ENCODE assay signal across 17 cellular contexts in the genomic region with DNA sequence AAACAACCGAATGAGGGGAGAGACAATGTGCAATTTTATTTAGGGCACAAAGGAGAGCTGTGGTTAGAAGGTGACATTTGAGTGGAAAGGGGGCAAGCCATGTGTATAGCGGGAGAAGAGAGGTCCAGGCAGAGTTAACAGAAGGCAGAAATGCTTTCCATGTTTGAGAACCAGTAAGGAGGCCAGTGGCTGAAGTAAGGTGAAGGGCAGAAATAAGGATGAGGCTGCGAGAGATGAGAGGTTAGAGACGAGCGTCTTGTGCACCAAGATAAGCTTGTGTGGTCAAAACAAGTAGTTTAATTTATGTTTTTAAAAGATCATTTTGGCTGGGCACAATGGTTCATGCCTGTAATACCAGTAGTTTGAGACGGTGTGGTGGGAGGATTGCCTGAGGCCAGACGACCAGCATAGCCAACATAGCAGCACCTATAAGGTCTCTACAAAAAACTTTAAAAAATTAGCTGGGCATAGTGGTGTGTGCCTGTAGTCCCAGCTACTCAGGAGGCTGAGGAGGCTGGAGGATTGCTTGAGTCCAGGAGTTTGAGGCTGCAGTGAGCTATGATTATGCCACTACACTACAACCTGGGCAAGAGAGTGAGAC. TPM values are rescaled to one million over a fixed set of nuclear protein-coding genes. Genes with fewer than 3 reads are reported as not detected.
DNase-seq lines count a peak whose midpoint lies in the region; ATAC-seq, FAIRE-seq and TF ChIP-seq lines count a peak whose summit lies in the region.
"Had no signal": no experiment of that assay in that cellular context is flagged by ENCODE, and none has a peak within 500 bp of the region (broad histone marks: within the 10 kb centered on the region; RNA-seq: fewer than 3 reads in every experiment).

No MANE protein-coding gene starts in this region.

- intact Hi-C loops in activated CD4-positive, alpha-beta T cell treated with anti-CD3 and anti-CD28 coated beads, Interleukin-2, amount 10 ng/mL, durations not matched to agents 24 days and 14 days (cut with micrococcal nuclease), result no loop called here
- intact Hi-C loops in K562 (cut with micrococcal nuclease) (no loop called here), thyroid gland (cut with DNase I) (no loop called here), ovary (cut with DNase I) (no loop called here)

- no peak for DNase-seq in activated CD4-positive, alpha-beta T cell treated with anti-CD3 and anti-CD28 coated beads, Interleukin-2, amount 10 ng/mL, durations not matched to agents 24 days and 14 days
- no peak for DNase-seq in activated CD4-positive, alpha-beta T cell treated with anti-CD3 and anti-CD28 coated beads, Interleukin-2, amount 50 U/mL, for 48 hours
- DNase-seq in OCI-M1 (lab: John Stamatoyannopoulos, UW) (peak; percentile 93), K562 (ENCODE audit: extremely low read depth in 1 of 4, low spot score in 3 of 4) (peak in 2 of 4 experiments; percentile 53 to 72), thyroid gland (no peak), GM10248 (ENCODE audit: extremely low spot score) (no peak), ovary (no peak)
- DNase-seq in stimulated activated effector memory CD8-positive, alpha-beta T cell treated with anti-CD3 and anti-CD28 coated beads, Interleukin-12 subunit alpha, Interleukin-12 subunit beta, amount 100 ng/mL, for 72 hours (ENCODE audit: low spot score in 2 of 2), result no peak
- DNase-seq: C1 segment of cervical spinal cord, EL, IMR-90, MV-4-11, NCI-H1436 treated with DMSO at 0.1 percent for 48 hours, NCI-H2081, NCI-H510A treated with DMSO at 0.1 percent for 48 hours had no signal

- H2AFZ ChIP-seq in K562 (ENCODE audit: low read depth, low read length), result no peak overlapping the region

- H3K36me3 ChIP-seq in K562 (ENCODE audit: control insufficient read depth, insufficient read depth, low read length), result peaks cover 11% of the 10 kb centered on the region; the same call in 2 of the 3 replicates
- H3K36me3 ChIP-seq in thyroid gland, result no peaks in the 10 kb centered on the region
- no peaks in the 10 kb centered on the region for H3K36me3 ChIP-seq in ovary

- TF ChIP-seq POLR2A in K562 (conservative IDR thresholded peaks at IDR 0.05) (no peak), thyroid gland (IDR thresholded peaks at IDR 0.05) (no peak), ovary (IDR thresholded peaks at IDR 0.05) (no peak)

- FAIRE-seq in K562 (lab: Jason Lieb, UNC), result peak; percentile 81
- FAIRE-seq: A204.1 had no signal

- peak overlapping the region; percentile 3 for H3K27ac Mint-ChIP-seq in activated CD4-positive, alpha-beta T cell treated with anti-CD3 and anti-CD28 coated beads, Interleukin-2, amount 10 ng/mL, durations not matched to agents 24 days and 14 days
- peak overlapping the region; percentile 4 for H3K27ac Mint-ChIP-seq in stimulated activated effector memory CD8-positive, alpha-beta T cell treated with anti-CD3 and anti-CD28 coated beads, Interleukin-12 subunit alpha, Interleukin-12 subunit beta, amount 100 ng/mL, for 72 hours

- no peaks in the 10 kb centered on the region for H3K27me3 Mint-ChIP-seq in activated CD4-positive, alpha-beta T cell treated with anti-CD3 and anti-CD28 coated beads, Interleukin-2, amount 10 ng/mL, durations not matched to agents 24 days and 14 days

- no peaks in the 10 kb centered on the region; the same call in 1 of the 2 replicates for H3K9me3 ChIP-seq in K562 (replicated peaks; ENCODE audit: control insufficient read depth, insufficient read depth, low read depth, low read length)
- H3K9me3 ChIP-seq in thyroid gland, result no peaks in the 10 kb centered on the region
- H3K9me3 ChIP-seq in ovary, result no peaks in the 10 kb centered on the region
- H3K9me3 ChIP-seq: HAP-1 had no signal

- H3K9me3 Mint-ChIP-seq in activated CD4-positive, alpha-beta T cell treated with anti-CD3 and anti-CD28 coated beads, Interleukin-2, amount 10 ng/mL, durations not matched to agents 24 days and 14 days, result peaks cover 4% of the 10 kb centered on the region
- no peaks in the 10 kb centered on the region for H3K9me3 Mint-ChIP-seq in stimulated activated effector memory CD8-positive, alpha-beta T cell treated with anti-CD3 and anti-CD28 coated beads, Interleukin-12 subunit alpha, Interleukin-12 subunit beta, amount 100 ng/mL, for 72 hours

- H4K20me1 ChIP-seq in K562 (replicated peaks; ENCODE audit: control insufficient read depth, insufficient read depth, low read length), result peaks cover 20% of the 10 kb centered on the region

- peaks cover 51% of the 10 kb centered on the region for H3K4me1 Mint-ChIP-seq in activated CD4-positive, alpha-beta T cell treated with anti-CD3 and anti-CD28 coated beads, Interleukin-2, amount 10 ng/mL, durations not matched to agents 24 days and 14 days
- H3K4me1 Mint-ChIP-seq in stimulated activated effector memory CD8-positive, alpha-beta T cell treated with anti-CD3 and anti-CD28 coated beads, Interleukin-12 subunit alpha, Interleukin-12 subunit beta, amount 100 ng/mL, for 72 hours, result peaks cover 47% of the 10 kb centered on the region

- H3K4me1 ChIP-seq in K562 (replicated peaks in 1 of 2; ENCODE audit: control insufficient read depth in 2 of 2, insufficient read depth in 2 of 2, low read length in 2 of 2) (peaks cover 23 to 27% of the 10 kb centered on the region in 2 experiments), thyroid gland (peaks cover 0 to 13% of the 10 kb centered on the region in 2 donors), ovary (ENCODE audit: insufficient read depth) (no peaks in the 10 kb centered on the region)
- H3K4me1 ChIP-seq: HAP-1 had no signal

- in situ Hi-C loops in K562 (cut with MboI), result no loop called here

- H3K4me3 ChIP-seq in K562 (no peak overlapping the region), thyroid gland (replicated peaks in 1 of 3) (no peak overlapping the region), ovary (no peak overlapping the region)
- H3K4me3 ChIP-seq: HAP-1 had no signal

- CTCF ChIA-PET in K562 (lab: Yijun Ruan, JAX; ENCODE audit: low intra/inter-chr PET ratio) (no interaction called here), GM10248 (lab: Yijun Ruan, JAX) (interaction anchor here (0.8 to 1.8 kb wide), 5 partner anchors 22 to 127 kb away, joined by 3 to 9 read pairs (median 6); no protein-coding TSS in a partner anchor)

- peaks cover 21% of the 10 kb centered on the region for H3K36me3 Mint-ChIP-seq in activated CD4-positive, alpha-beta T cell treated with anti-CD3 and anti-CD28 coated beads, Interleukin-2, amount 10 ng/mL, durations not matched to agents 24 days and 14 days (ENCODE audit: low read depth)
- peaks cover 18% of the 10 kb centered on the region for H3K36me3 Mint-ChIP-seq in stimulated activated effector memory CD8-positive, alpha-beta T cell treated with anti-CD3 and anti-CD28 coated beads, Interleukin-12 subunit alpha, Interleukin-12 subunit beta, amount 100 ng/mL, for 72 hours

- WGBS in K562 (ENCODE audit: insufficient coverage, low coverage, missing lambda C conversion rate), result 2% methylated on average over 7 of the region's 7 CpGs
- WGBS in thyroid gland, 2 donors, result 84 to 88% methylated on average over 7 of the region's 7 CpGs
- 36 to 49% (median 43%) methylated on average over 7 of the region's 7 CpGs for WGBS in ovary, 3 donors

- H3K9ac ChIP-seq in K562 (ENCODE audit: insufficient read depth in 1 of 2, low read depth in 2 of 2, low read length in 2 of 2), result no peak overlapping the region; a peak in 1 of 4 replicates

- ATAC-seq in K562, result peak; percentile 76
- no peak for ATAC-seq in stimulated activated effector memory CD8-positive, alpha-beta T cell treated with anti-CD3 and anti-CD28 coated beads, Interleukin-12 subunit alpha, Interleukin-12 subunit beta, amount 100 ng/mL, for 72 hours

- peak overlapping the region; percentile 65 for H3K4me2 ChIP-seq in K562 (ENCODE audit: insufficient read depth, low read length)

- H3K79me2 ChIP-seq in K562 (ENCODE audit: control insufficient read depth, insufficient read depth, low read length), result peaks cover 41% of the 10 kb centered on the region

- peaks cover 5% of the 10 kb centered on the region for H3K9me1 ChIP-seq in K562 (ENCODE audit: control insufficient read depth, insufficient read depth, low read length)

- TF ChIP-seq EP300 in K562 (IDR thresholded peaks at IDR 0.05; ENCODE audit: low read length) (peak; percentile 24; the same call in 1 of the 2 replicates), ovary (IDR thresholded peaks at IDR 0.05) (no peak)

- BruUV-seq in K562 (replicated peaks; lab: Mats Ljungman, UMichigan), result no TSS peak

- H3K4me3 Mint-ChIP-seq in activated CD4-positive, alpha-beta T cell treated with anti-CD3 and anti-CD28 coated beads, Interleukin-2, amount 10 ng/mL, durations not matched to agents 24 days and 14 days, result no peak overlapping the region
- H3K4me3 Mint-ChIP-seq in stimulated activated effector memory CD8-positive, alpha-beta T cell treated with anti-CD3 and anti-CD28 coated beads, Interleukin-12 subunit alpha, Interleukin-12 subunit beta, amount 100 ng/mL, for 72 hours, result no peak overlapping the region

- TF ChIP-seq CTCF in K562 (IDR thresholded peaks at IDR 0.05 in 2 of 3, conservative IDR thresholded peaks at IDR 0.05 in 1 of 3; ENCODE audit: insufficient read depth in 2 of 3, low read depth in 1 of 3, low read length in 3 of 3), result no peak
- no peak for TF ChIP-seq CTCF in thyroid gland (IDR thresholded peaks at IDR 0.05)
- TF ChIP-seq CTCF in GM10248 (IDR thresholded peaks at IDR 0.05; ENCODE audit: control extremely low read depth, extremely low read depth, low read depth, missing control alignments), result no peak
- no peak for TF ChIP-seq CTCF in ovary (IDR thresholded peaks at IDR 0.05)

- H3K27me3 ChIP-seq in K562 (ENCODE audit: control insufficient read depth in 2 of 2, insufficient read depth in 2 of 2, low read length in 2 of 2) (no peaks in the 10 kb centered on the region), thyroid gland (no peaks in the 10 kb centered on the region), ovary (no peaks in the 10 kb centered on the region)

- POLR2A ChIA-PET in K562 (lab: Yijun Ruan, JAX) (interaction anchor here (0.6 to 1.3 kb wide), 4 partner anchors 13 to 853 kb away, joined by 3 to 4 read pairs (median 4); no protein-coding TSS in a partner anchor), GM10248 (lab: Yijun Ruan, JAX) (interaction anchor here (0.6 kb wide), 1 partner anchor 342 kb away, joined by 5 read pairs; no protein-coding TSS in a partner anchor)

- TF ChIP-seq RAD21 in K562 (CRISPR knock-in tag; conservative IDR thresholded peaks at IDR 0.05 in 1 of 2, IDR thresholded peaks at IDR 0.05 in 1 of 2), result no peak

- H3K27ac ChIP-seq in K562 (ENCODE audit: extremely low read depth, low read depth, low read length), result peak overlapping the region; percentile 21; the same call in 1 of the 3 replicates
- H3K27ac ChIP-seq in thyroid gland, result no peak overlapping the region
- H3K27ac ChIP-seq in ovary, result no peak overlapping the region

RNA-seq across cellular contexts. Expression of gene HTT, which starts 8.5 kb away (rescaled TPM):
- total RNA-seq in activated CD4-positive, alpha-beta T cell treated with anti-CD3 and anti-CD28 coated beads, Interleukin-2, amount 10 ng/mL, durations not matched to agents 24 days and 14 days, result 67.4 and 70.6 TPM in 2 replicates
- total RNA-seq in K562 (2011; cell fraction: chromatin; rRNA removed; ENCODE audit: low replicate concordance), result 240 and 245 TPM in 2 replicates
- total RNA-seq in K562 (2011; cell fraction: nucleolus; rRNA removed), result 97.7 and 97.9 TPM in 2 replicates
- total RNA-seq in K562 (2011; cell fraction: nucleoplasm; rRNA removed), result 129 and 141 TPM in 2 replicates
- total RNA-seq in K562 (2014; rRNA removed) (13.3 and 19.2 TPM in 2 replicates), K562 (2014; rRNA removed; fragmentation: Illumina TruSeq; extraction: Trizol) (14.7 and 16.3 TPM in 2 replicates), K562 (2015; rRNA removed; fragmentation: Illumina TruSeq; extraction: Trizol) (14.5 and 16.4 TPM in 2 replicates), K562 (2021) (26.6 and 31.6 TPM in 2 replicates), thyroid gland (100 to 1,000 TPM in 1 of 4 donors, 10 to 100 TPM in 3; 49.6 to 155 (median 83.1) TPM), ovary (10 to 100 TPM; 28.3 to 63.2 (median 39.1) TPM)
- polyA plus RNA-seq in K562 (2011; rRNA removed) (14.7 and 15.3 TPM in 2 replicates), K562 (2014; fragmentation: Illumina TruSeq; extraction: Trizol) (22.2 and 23.3 TPM in 2 replicates), K562 (2014; fragmentation: Nextera tagmentation; extraction: Ambion mirVana) (under 1 TPM; 0.66 to 0.97 TPM), K562 (2014; rRNA removed) (12.6 and 19.9 TPM in 2 replicates), ovary (10 to 100 TPM; 13.3 to 35.2 TPM)
- 11.4 and 13.4 TPM in 2 replicates for polyA plus RNA-seq in K562 (2011; cell fraction: cytosol; rRNA removed)
- polyA plus RNA-seq in K562 (2011; cell fraction: nucleus; rRNA removed), result 51.8 and 61.0 TPM in 2 replicates
- polyA plus RNA-seq in K562 (2012), result 14.0 and 15.4 TPM in 2 replicates
- polyA minus RNA-seq in K562 (2011; rRNA and poly(A)+ RNA removed), result 54.1 and 63.5 TPM in 2 replicates
- 47.9 and 50.7 TPM in 2 replicates for polyA minus RNA-seq in K562 (2011; cell fraction: cytosol; rRNA and poly(A)+ RNA removed)
- polyA minus RNA-seq in K562 (2011; cell fraction: nucleus; rRNA and poly(A)+ RNA removed), result 47.3 and 83.0 TPM in 2 replicates

RNA-seq across cellular contexts. Expression of gene HTT-AS, which starts 8.7 kb away (rescaled TPM):
- total RNA-seq in activated CD4-positive, alpha-beta T cell treated with anti-CD3 and anti-CD28 coated beads, Interleukin-2, amount 10 ng/mL, durations not matched to agents 24 days and 14 days, result not detected in 2 replicates
- not detected in 2 replicates for total RNA-seq in K562 (2011; cell fraction: chromatin; rRNA removed; ENCODE audit: low replicate concordance)
- total RNA-seq in K562 (2011; cell fraction: nucleolus; rRNA removed), result not detected in 2 replicates
- total RNA-seq in K562 (2011; cell fraction: nucleoplasm; rRNA removed), result not detected in 2 replicates
- not detected in 2 replicates for total RNA-seq in K562 (2014; rRNA removed)
- total RNA-seq in K562 (2014; rRNA removed; fragmentation: Illumina TruSeq; extraction: Trizol), result not detected in 2 replicates
- total RNA-seq in K562 (2015; rRNA removed; fragmentation: Illumina TruSeq; extraction: Trizol), result not detected in 2 replicates
- total RNA-seq in K562 (2021), result not detected in 2 replicates
- polyA plus RNA-seq in K562 (2011; rRNA removed), result not detected in 2 replicates
- polyA plus RNA-seq in K562 (2011; cell fraction: cytosol; rRNA removed), result not detected in 2 replicates
- not detected in 2 replicates for polyA plus RNA-seq in K562 (2011; cell fraction: nucleus; rRNA removed)
- not detected in 2 replicates for polyA plus RNA-seq in K562 (2012)
- polyA plus RNA-seq in K562 (2014; fragmentation: Illumina TruSeq; extraction: Trizol), result not detected in 2 replicates
- polyA plus RNA-seq in K562 (2014; fragmentation: Nextera tagmentation; extraction: Ambion mirVana), result not detected
- polyA plus RNA-seq in K562 (2014; rRNA removed), result not detected in 2 replicates
- not detected in 2 replicates for polyA minus RNA-seq in K562 (2011; rRNA and poly(A)+ RNA removed)
- not detected in 2 replicates for polyA minus RNA-seq in K562 (2011; cell fraction: cytosol; rRNA and poly(A)+ RNA removed)
- polyA minus RNA-seq in K562 (2011; cell fraction: nucleus; rRNA and poly(A)+ RNA removed), result not detected in 2 replicates
- not detected for total RNA-seq in thyroid gland
- total RNA-seq in ovary, result not detected
- polyA plus RNA-seq in ovary, result not detected
- total RNA-seq: IMR-90 had no signal
- polyA plus RNA-seq: IMR-90 had no signal
